ENCODE assay signal across 21 cellular contexts in genomic region chr21:21184771-21185528, GRCh38.
"Had no signal": no experiment of that assay in that cellular context is flagged by ENCODE, and none has a peak within 500 bp of the region (broad histone marks: within the 10 kb centered on the region; RNA-seq: fewer than 3 reads in every experiment).

No MANE protein-coding gene starts in this region.

- H3K27ac ChIP-seq: HL-60, RWPE1 had no signal

- H3K4me3 ChIP-seq: MG63 had no signal

- H3K4me2 ChIP-seq: SK-N-SH had no signal

- H3K36me3 ChIP-seq: MG63 had no signal

- H3K9ac ChIP-seq: SK-N-SH had no signal

- H3K27me3 ChIP-seq: MG63 had no signal

- ATAC-seq: Panc1, PC-3 had no signal

- DNase-seq: Karpas-422, KG1, MG63, NCI-H1092, NCI-H1105 treated with DMSO at 0.1 percent for 48 hours, NCI-H1417 treated with DMSO at 0.1 percent for 48 hours, NCI-H187, NCI-H2029, NCI-H2081 treated with DMSO at 0.1 percent for 48 hours, NCI-H2171, NCI-H226, NCI-H446 treated with DMSO at 0.1 percent for 48 hours, NCI-H510A treated with DMSO at 0.1 percent for 48 hours, NCI-H526 treated with DMSO at 0.1 percent for 48 hours, NCI-H748 treated with DMSO at 0.1 percent for 48 hours, PC-3, SHP77, SK-N-SH had no signal

- H3K9me3 ChIP-seq: MG63, SK-N-SH had no signal
